12 cellular contexts compared by ENCODE assay signal in the genomic region with DNA sequence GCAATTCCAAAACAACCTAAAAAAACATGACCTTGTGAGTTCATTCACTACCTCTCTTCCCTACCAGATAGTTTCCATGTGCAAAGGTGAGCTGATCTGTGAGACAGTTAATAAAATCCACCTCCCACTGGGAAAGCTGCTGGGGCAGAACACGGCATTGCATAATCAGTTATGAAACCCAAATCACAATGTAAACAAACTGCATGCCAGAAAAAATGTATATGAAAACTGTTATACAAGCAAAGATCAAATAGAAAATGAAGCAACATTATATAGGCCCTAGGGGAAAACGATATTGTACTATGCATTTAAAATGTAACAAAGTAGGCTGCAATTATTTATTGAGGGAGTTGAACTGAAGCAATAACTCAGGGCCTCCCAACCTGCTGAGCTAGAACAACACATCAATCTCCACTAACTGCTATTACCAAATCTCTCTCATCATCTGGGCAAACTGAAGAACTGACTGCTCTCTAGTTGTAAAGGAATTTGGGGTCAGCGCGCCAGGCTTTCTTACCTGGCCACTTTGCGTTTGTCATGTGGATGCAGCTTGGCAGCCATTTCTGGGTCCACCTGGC. TPM values are rescaled to one million over a fixed set of nuclear protein-coding genes. Genes with fewer than 3 reads are reported as not detected.
DNase-seq lines count a peak whose midpoint lies in the region; ATAC-seq, FAIRE-seq and TF ChIP-seq lines count a peak whose summit lies in the region.
"Had no signal": no experiment of that assay in that cellular context is flagged by ENCODE, and none has a peak within 500 bp of the region (broad histone marks: within the 10 kb centered on the region; RNA-seq: fewer than 3 reads in every experiment).

No MANE protein-coding gene starts in this region.

- H3K27me3 ChIP-seq in K562 (ENCODE audit: control insufficient read depth in 2 of 2, insufficient read depth in 2 of 2, low read length in 2 of 2) (no peaks in the 10 kb centered on the region), right lobe of liver (no peaks in the 10 kb centered on the region)
- H3K27me3 ChIP-seq: uterus had no signal

- CTCF ChIA-PET in HEK293T (lab: Yijun Ruan, JAX) (interaction anchor here (0.6 kb wide), 1 partner anchor 24 kb away, joined by 3 read pairs; no protein-coding TSS in a partner anchor), K562 (lab: Yijun Ruan, JAX; ENCODE audit: low intra/inter-chr PET ratio) (no interaction called here), T-cell (lab: Charles Lee) (no interaction called here)

- H4K20me1 ChIP-seq in K562 (replicated peaks; ENCODE audit: control insufficient read depth, insufficient read depth, low read length), result peaks cover 7% of the 10 kb centered on the region; the same call in 1 of the 2 replicates

- H3K9me1 ChIP-seq in K562 (ENCODE audit: control insufficient read depth, insufficient read depth, low read length), result no peaks in the 10 kb centered on the region

- TF ChIP-seq POLR2A in K562 (conservative IDR thresholded peaks at IDR 0.05) (no peak), right lobe of liver (IDR thresholded peaks at IDR 0.05) (no peak)

- POLR2A ChIA-PET in HEK293T (lab: Yijun Ruan, JAX), result no interaction called here
- POLR2A ChIA-PET in K562 (lab: Yijun Ruan, JAX), result interaction anchor here (0.6 to 1.8 kb wide), 4 partner anchors 10 to 127 kb away, joined by 3 to 4 read pairs (median 4); no protein-coding TSS in a partner anchor
- POLR2A ChIA-PET in T-cell (lab: Charles Lee), result no interaction called here

- H3K9ac ChIP-seq in K562 (ENCODE audit: insufficient read depth in 1 of 2, low read depth in 2 of 2, low read length in 2 of 2), result no peak overlapping the region

- H3K4me3 ChIP-seq in K562 (no peak overlapping the region), right lobe of liver (no peak overlapping the region)
- H3K4me3 ChIP-seq: skin epidermis, uterus had no signal

- no peak for ATAC-seq in K562
- ATAC-seq in right lobe of liver, result peak; percentile 90 to 94 (median 92)
- ATAC-seq in GM18520 (IDR thresholded peaks at IDR 0.05; ENCODE audit: unreplicated experiment), result no peak
- ATAC-seq in T-cell (replicated peaks in 1 of 4), result no peak

- H3K36me3 Mint-ChIP-seq in T-cell, result peaks cover 31% of the 10 kb centered on the region

- no peaks in the 10 kb centered on the region for H3K27me3 Mint-ChIP-seq in T-cell

- TF ChIP-seq RAD21 in K562 (CRISPR knock-in tag; conservative IDR thresholded peaks at IDR 0.05 in 1 of 2, IDR thresholded peaks at IDR 0.05 in 1 of 2), result no peak

- no TSS peak for BruUV-seq in K562 (replicated peaks; lab: Mats Ljungman, UMichigan)

- no peak for DNase-seq in HEK293T (ENCODE audit: extremely low spot score)
- DNase-seq in NCI-H2029 (lab: John Stamatoyannopoulos, UW), result peak; percentile 95
- no peak for DNase-seq in K562 (ENCODE audit: extremely low read depth in 1 of 4, low spot score in 3 of 4)
- peak in 2 of 3 donors; percentile 68 to 71 for DNase-seq in right lobe of liver
- no peak for DNase-seq in T-cell
- DNase-seq in NCI-H1930 (lab: John Stamatoyannopoulos, UW), result no peak
- no peak for DNase-seq in Ammon's horn (ENCODE audit: low spot score)
- DNase-seq: activated CD4-positive, alpha-beta T cell treated with anti-CD3 and anti-CD28 coated beads, Interleukin-2, amount 50 U/mL, for 1 hour; activated naive CD4-positive, alpha-beta T cell treated with anti-CD3 and anti-CD28 coated beads for 36 hours; uterus had no signal

- H3K27ac Mint-ChIP-seq in T-cell, result peak overlapping the region in 1 of 2 donors; percentile 53
- H3K27ac Mint-ChIP-seq: activated naive CD4-positive, alpha-beta T cell treated with anti-CD3 and anti-CD28 coated beads for 36 hours had no signal

- intact Hi-C loops in K562 (cut with micrococcal nuclease), result no loop called here
- intact Hi-C loops in right lobe of liver (cut with DNase I), result no loop called here

- H3K9me3 Mint-ChIP-seq in T-cell, result no peaks in the 10 kb centered on the region
- H3K9me3 Mint-ChIP-seq: activated naive CD4-positive, alpha-beta T cell treated with anti-CD3 and anti-CD28 coated beads for 36 hours had no signal

- TF ChIP-seq CTCF in K562 (IDR thresholded peaks at IDR 0.05 in 2 of 3, conservative IDR thresholded peaks at IDR 0.05 in 1 of 3; ENCODE audit: insufficient read depth in 2 of 3, low read depth in 1 of 3, low read length in 3 of 3) (no peak), right lobe of liver (IDR thresholded peaks at IDR 0.05) (no peak)

- peaks cover 75% of the 10 kb centered on the region for H3K79me2 ChIP-seq in K562 (ENCODE audit: control insufficient read depth, insufficient read depth, low read length)

- H3K4me3 Mint-ChIP-seq in T-cell, result no peak overlapping the region
- H3K4me3 Mint-ChIP-seq: activated naive CD4-positive, alpha-beta T cell treated with anti-CD3 and anti-CD28 coated beads for 36 hours had no signal

- H3K36me3 ChIP-seq in K562 (ENCODE audit: control insufficient read depth, insufficient read depth, low read length) (peaks cover 92% of the 10 kb centered on the region), right lobe of liver (peaks cover 0 to 3% (median 0%) of the 10 kb centered on the region in 4 donors)
- H3K36me3 ChIP-seq: uterus had no signal

- no peaks in the 10 kb centered on the region for H3K9me3 ChIP-seq in K562 (replicated peaks; ENCODE audit: control insufficient read depth, insufficient read depth, low read depth, low read length)
- H3K9me3 ChIP-seq in right lobe of liver, result no peaks in the 10 kb centered on the region
- H3K9me3 ChIP-seq: uterus had no signal

- WGBS in K562 (ENCODE audit: insufficient coverage, low coverage, missing lambda C conversion rate), result 73% methylated on average over 5 of the region's 5 CpGs
- 12% methylated on average over 4 of the region's 5 CpGs for WGBS in right lobe of liver (ENCODE audit: insufficient coverage, low coverage, low lambda C conversion rate, missing lambda C conversion rate)

- FAIRE-seq in K562 (lab: Jason Lieb, UNC), result no peak

- H3K4me1 ChIP-seq in K562 (replicated peaks in 1 of 2; ENCODE audit: control insufficient read depth in 2 of 2, insufficient read depth in 2 of 2, low read length in 2 of 2) (peaks cover 0 to 5% of the 10 kb centered on the region in 2 experiments; a peak in 2 of 5 replicates), right lobe of liver (peaks cover 0 to 28% (median 14%) of the 10 kb centered on the region in 4 donors)
- H3K4me1 ChIP-seq: uterus had no signal

- in situ Hi-C loops in K562 (cut with MboI), result no loop called here

- no peak for TF ChIP-seq EP300 in K562 (IDR thresholded peaks at IDR 0.05; ENCODE audit: low read length)

- H3K27ac ChIP-seq in K562 (ENCODE audit: extremely low read depth, low read depth, low read length) (no peak overlapping the region), right lobe of liver (peak overlapping the region in 2 of 3 donors; percentile 70 to 72)

- H3K4me1 Mint-ChIP-seq in T-cell, result peaks cover 0 to 11% (median 7%) of the 10 kb centered on the region in 3 donors

- no peak overlapping the region for H3K4me2 ChIP-seq in K562 (ENCODE audit: insufficient read depth, low read length)

- no peak overlapping the region for H2AFZ ChIP-seq in K562 (ENCODE audit: low read depth, low read length)

TF ChIP-seq in HEK293T, 16 proteins besides CTCF, POLR2A, EP300 and RAD21 (continues in another document):
- no peak for TF ChIP-seq BHLHE40 (IDR thresholded peaks at IDR 0.05; ENCODE audit: borderline replicate concordance)
- no peak for TF ChIP-seq ELF4 (IDR thresholded peaks at IDR 0.05)

RNA-seq across cellular contexts. Expression of a gene that starts 31.0 kb away (rescaled TPM):
- 76.0 and 139 TPM in 2 replicates for total RNA-seq in K562 (2011; cell fraction: chromatin; rRNA removed; ENCODE audit: low replicate concordance)
- 71.9 and 78.4 TPM in 2 replicates for total RNA-seq in K562 (2011; cell fraction: nucleolus; rRNA removed)
- total RNA-seq in K562 (2011; cell fraction: nucleoplasm; rRNA removed), result 85.4 and 109 TPM in 2 replicates
- 67.5 and 71.3 TPM in 2 replicates for total RNA-seq in K562 (2014; rRNA removed)
- total RNA-seq in K562 (2014; rRNA removed; fragmentation: Illumina TruSeq; extraction: Trizol), result 84.0 and 103 TPM in 2 replicates
- 66.7 and 67.6 TPM in 2 replicates for total RNA-seq in K562 (2015; rRNA removed; fragmentation: Illumina TruSeq; extraction: Trizol)
- 57.5 and 58.4 TPM in 2 replicates for total RNA-seq in K562 (2021)
- polyA plus RNA-seq in K562 (2011; rRNA removed), result 87.3 and 88.3 TPM in 2 replicates
- polyA plus RNA-seq in K562 (2011; cell fraction: cytosol; rRNA removed), result 24.8 and 44.1 TPM in 2 replicates
- 69.2 and 92.0 TPM in 2 replicates for polyA plus RNA-seq in K562 (2011; cell fraction: nucleus; rRNA removed)
- 45.6 and 47.5 TPM in 2 replicates for polyA plus RNA-seq in K562 (2012)
- 75.1 and 76.5 TPM in 2 replicates for polyA plus RNA-seq in K562 (2014; fragmentation: Illumina TruSeq; extraction: Trizol)
- 10 to 100 TPM; 27.9 to 58.3 TPM for polyA plus RNA-seq in K562 (2014; fragmentation: Nextera tagmentation; extraction: Ambion mirVana)
- 66.4 and 72.1 TPM in 2 replicates for polyA plus RNA-seq in K562 (2014; rRNA removed)
- polyA minus RNA-seq in K562 (2011; rRNA and poly(A)+ RNA removed), result 103 and 116 TPM in 2 replicates
- 36.2 and 48.7 TPM in 2 replicates for polyA minus RNA-seq in K562 (2011; cell fraction: cytosol; rRNA and poly(A)+ RNA removed)
- polyA minus RNA-seq in K562 (2011; cell fraction: nucleus; rRNA and poly(A)+ RNA removed), result 78.8 and 98.3 TPM in 2 replicates
- total RNA-seq in right lobe of liver, result 10 to 100 TPM in 1 of 6 experiments, 1 to 10 TPM in 5; 5.1 to 10.3 (median 7.0) TPM
- 10 to 100 TPM; 12.2 to 17.4 (median 16.0) TPM for total RNA-seq in T-cell

RNA-seq across cellular contexts. Expression of a gene that starts 49.4 kb away (rescaled TPM):
- 17.1 and 25.1 TPM in 2 replicates for total RNA-seq in K562 (2011; cell fraction: chromatin; rRNA removed; ENCODE audit: low replicate concordance)
- total RNA-seq in K562 (2011; cell fraction: nucleolus; rRNA removed), result 30.7 and 32.6 TPM in 2 replicates
- 27.3 and 29.5 TPM in 2 replicates for total RNA-seq in K562 (2011; cell fraction: nucleoplasm; rRNA removed)
- total RNA-seq in K562 (2014; rRNA removed) (18.8 and 22.5 TPM in 2 replicates), K562 (2014; rRNA removed; fragmentation: Illumina TruSeq; extraction: Trizol) (12.8 and 13.2 TPM in 2 replicates), K562 (2015; rRNA removed; fragmentation: Illumina TruSeq; extraction: Trizol) (3.8 and 4.3 TPM in 2 replicates), K562 (2021) (19.7 and 22.0 TPM in 2 replicates), right lobe of liver (10 to 100 TPM in 2 of 6 experiments, 1 to 10 TPM in 3, under 1 TPM in 1; 0.75 to 20.5 (median 6.1) TPM), T-cell (under 1 TPM; 0.13 to 0.38 (median 0.22) TPM)
- polyA plus RNA-seq in K562 (2011; rRNA removed) (11.2 and 14.9 TPM in 2 replicates), K562 (2014; fragmentation: Illumina TruSeq; extraction: Trizol) (14.7 and 15.4 TPM in 2 replicates), K562 (2014; fragmentation: Nextera tagmentation; extraction: Ambion mirVana) (1 to 10 TPM; 3.5 to 4.0 TPM), K562 (2014; rRNA removed) (17.1 and 18.2 TPM in 2 replicates)
- polyA plus RNA-seq in K562 (2011; cell fraction: cytosol; rRNA removed), result 12.4 and 15.8 TPM in 2 replicates
- 12.3 and 20.0 TPM in 2 replicates for polyA plus RNA-seq in K562 (2011; cell fraction: nucleus; rRNA removed)
- polyA plus RNA-seq in K562 (2012), result 6.2 and 30.6 TPM in 2 replicates
- 12.1 and 17.8 TPM in 2 replicates for polyA minus RNA-seq in K562 (2011; rRNA and poly(A)+ RNA removed)
- 6.6 and 8.7 TPM in 2 replicates for polyA minus RNA-seq in K562 (2011; cell fraction: cytosol; rRNA and poly(A)+ RNA removed)
- 15.6 and 34.1 TPM in 2 replicates for polyA minus RNA-seq in K562 (2011; cell fraction: nucleus; rRNA and poly(A)+ RNA removed)

Comparison
In these comparisons a context has a peak if more than half of its experiments do, and no peak if none do; other contexts are left out.
1. DNase-seq: peak in NCI-H2029 (single experiment) and right lobe of liver (2 of 3); none in HEK293T (single experiment), K562 (0 of 4), T-cell (0 of 34), NCI-H1930 (0 of 2) and Ammon's horn (single experiment).
2. ATAC-seq: peak in right lobe of liver (4 of 4); none in K562 (single experiment), GM18520 (single experiment) and T-cell (0 of 4).